18 cellular contexts compared by ENCODE assay signal in the genomic region with DNA sequence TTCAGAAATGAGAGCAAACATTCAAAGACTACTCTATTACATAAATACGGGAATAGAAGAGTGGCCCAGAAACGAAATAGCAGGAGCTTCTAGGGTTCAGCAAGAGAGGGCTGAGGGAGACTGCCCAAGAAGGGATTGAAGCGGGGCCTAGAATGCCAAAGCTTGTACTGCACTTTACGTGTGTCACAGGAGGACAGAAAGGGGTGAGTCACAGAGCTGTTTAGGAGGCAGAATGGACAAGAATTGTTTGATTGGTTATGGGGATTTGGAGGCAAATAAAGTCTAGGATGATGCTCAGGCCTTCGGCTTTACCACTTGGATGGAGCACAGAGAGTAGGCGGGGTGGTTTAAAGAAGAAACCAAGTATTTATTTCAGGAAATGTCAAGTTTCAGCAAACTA. TPM values are rescaled to one million over a fixed set of nuclear protein-coding genes. Genes with fewer than 3 reads are reported as not detected.
DNase-seq lines count a peak whose midpoint lies in the region; ATAC-seq and TF ChIP-seq lines count a peak whose summit lies in the region.
"Had no signal": no experiment of that assay in that cellular context is flagged by ENCODE, and none has a peak within 500 bp of the region (broad histone marks: within the 10 kb centered on the region; RNA-seq: fewer than 3 reads in every experiment).

No MANE protein-coding gene starts in this region.

- TF ChIP-seq POLR2A in stomach (IDR thresholded peaks at IDR 0.05): no peak

- no peak overlapping the region for H3K27ac ChIP-seq in stomach
- H3K27ac ChIP-seq in SJCRH30: no peak overlapping the region
- H3K27ac ChIP-seq: brain microvascular endothelial cell, right atrium auricular region, transverse colon had no signal

- no peaks in the 10 kb centered on the region for H3K27me3 Mint-ChIP-seq in activated naive CD4-positive, alpha-beta T cell treated with anti-CD3 and anti-CD28 coated beads for 36 hours (ENCODE audit: low read depth)
- peaks cover 1% of the 10 kb centered on the region for H3K27me3 Mint-ChIP-seq in activated T-helper 1 cell treated with anti-CD3 and anti-CD28 coated beads, Interleukin-12 subunit alpha, Interleukin-12 subunit beta, Interleukin-2, Interleukin-4 antibody, amounts not matched to agents 30 ng/mL and 10 ng/mL and 1 ng/mL, durations not matched to agents 14 hours and 24 hours and 36 hours (ENCODE audit: insufficient read depth)
- no peaks in the 10 kb centered on the region for H3K27me3 Mint-ChIP-seq in stimulated activated naive CD8-positive, alpha-beta T cell treated with anti-CD3 and anti-CD28 coated beads, Interleukin-15, amount 100 ng/mL, for 72 hours

- CTCF ChIA-PET in activated naive CD4-positive, alpha-beta T cell treated with anti-CD3 and anti-CD28 coated beads for 36 hours (lab: Charles Lee): interaction anchor here (0.7 to 1.5 kb wide), 4 partner anchors 12 to 102 kb away, joined by 3 to 6 read pairs (median 4); no protein-coding TSS in a partner anchor

- H3K4me3 Mint-ChIP-seq in activated naive CD4-positive, alpha-beta T cell treated with anti-CD3 and anti-CD28 coated beads for 36 hours: peak overlapping the region; percentile 28
- peak overlapping the region; percentile 98 for H3K4me3 Mint-ChIP-seq in activated T-helper 1 cell treated with anti-CD3 and anti-CD28 coated beads, Interleukin-12 subunit alpha, Interleukin-12 subunit beta, Interleukin-2, Interleukin-4 antibody, amounts not matched to agents 30 ng/mL and 10 ng/mL and 1 ng/mL, durations not matched to agents 14 hours and 24 hours and 36 hours
- H3K4me3 Mint-ChIP-seq in stimulated activated naive CD8-positive, alpha-beta T cell treated with anti-CD3 and anti-CD28 coated beads, Interleukin-15, amount 100 ng/mL, for 72 hours: peak overlapping the region; percentile 85 to 96

- peaks cover 35% of the 10 kb centered on the region for H3K4me1 Mint-ChIP-seq in activated naive CD4-positive, alpha-beta T cell treated with anti-CD3 and anti-CD28 coated beads for 36 hours (ENCODE audit: low read depth)
- peaks cover 39% of the 10 kb centered on the region for H3K4me1 Mint-ChIP-seq in activated T-helper 1 cell treated with anti-CD3 and anti-CD28 coated beads, Interleukin-12 subunit alpha, Interleukin-12 subunit beta, Interleukin-2, Interleukin-4 antibody, amounts not matched to agents 30 ng/mL and 10 ng/mL and 1 ng/mL, durations not matched to agents 14 hours and 24 hours and 36 hours (ENCODE audit: low read depth)
- peaks cover 43% of the 10 kb centered on the region for H3K4me1 Mint-ChIP-seq in stimulated activated naive CD8-positive, alpha-beta T cell treated with anti-CD3 and anti-CD28 coated beads, Interleukin-15, amount 100 ng/mL, for 72 hours

- H3K27ac Mint-ChIP-seq in activated naive CD4-positive, alpha-beta T cell treated with anti-CD3 and anti-CD28 coated beads for 36 hours: no peak overlapping the region
- peak overlapping the region; percentile 65 for H3K27ac Mint-ChIP-seq in activated T-helper 1 cell treated with anti-CD3 and anti-CD28 coated beads, Interleukin-12 subunit alpha, Interleukin-12 subunit beta, Interleukin-2, Interleukin-4 antibody, amounts not matched to agents 30 ng/mL and 10 ng/mL and 1 ng/mL, durations not matched to agents 14 hours and 24 hours and 36 hours
- H3K27ac Mint-ChIP-seq in stimulated activated naive CD8-positive, alpha-beta T cell treated with anti-CD3 and anti-CD28 coated beads, Interleukin-15, amount 100 ng/mL, for 72 hours: peak overlapping the region in 1 of 2 donors; percentile 29

- no peak for TF ChIP-seq CTCF in fibroblast of mammary gland (conservative IDR thresholded peaks at IDR 0.05; ENCODE audit: control insufficient read depth, insufficient read depth, low read depth, low read length)
- TF ChIP-seq CTCF in stomach (IDR thresholded peaks at IDR 0.05): no peak

- no peaks in the 10 kb centered on the region for H3K27me3 ChIP-seq in stomach
- H3K27me3 ChIP-seq in SJCRH30: no peaks in the 10 kb centered on the region
- H3K27me3 ChIP-seq: brain microvascular endothelial cell, right atrium auricular region, transverse colon had no signal

- H3K36me3 ChIP-seq in stomach (no peaks in the 10 kb centered on the region), SJCRH30 (no peaks in the 10 kb centered on the region)
- H3K36me3 ChIP-seq: brain microvascular endothelial cell, right atrium auricular region, transverse colon had no signal

- peaks cover 4% of the 10 kb centered on the region for H3K36me3 Mint-ChIP-seq in activated naive CD4-positive, alpha-beta T cell treated with anti-CD3 and anti-CD28 coated beads for 36 hours (ENCODE audit: low read depth)
- peaks cover 15% of the 10 kb centered on the region for H3K36me3 Mint-ChIP-seq in activated T-helper 1 cell treated with anti-CD3 and anti-CD28 coated beads, Interleukin-12 subunit alpha, Interleukin-12 subunit beta, Interleukin-2, Interleukin-4 antibody, amounts not matched to agents 30 ng/mL and 10 ng/mL and 1 ng/mL, durations not matched to agents 14 hours and 24 hours and 36 hours (ENCODE audit: low read depth)

- intact Hi-C loops in activated naive CD4-positive, alpha-beta T cell treated with anti-CD3 and anti-CD28 coated beads for 36 hours (cut with micrococcal nuclease): no loop called here
- intact Hi-C loops in activated T-helper 1 cell treated with anti-CD3 and anti-CD28 coated beads, Interleukin-12 subunit alpha, Interleukin-12 subunit beta, Interleukin-2, Interleukin-4 antibody, amounts not matched to agents 30 ng/mL and 10 ng/mL and 1 ng/mL, durations not matched to agents 14 hours and 24 hours and 36 hours (cut with micrococcal nuclease): loop anchor here (5.0 kb wide), 3 partner anchors 223 to 808 kb away; partner anchors contain the start of gene CSGALNACT2
- intact Hi-C loops in stomach (cut with DNase I; ENCODE audit: low total_unique reads): no loop called here

- no peaks in the 10 kb centered on the region for H3K9me3 Mint-ChIP-seq in activated naive CD4-positive, alpha-beta T cell treated with anti-CD3 and anti-CD28 coated beads for 36 hours
- H3K9me3 Mint-ChIP-seq in activated T-helper 1 cell treated with anti-CD3 and anti-CD28 coated beads, Interleukin-12 subunit alpha, Interleukin-12 subunit beta, Interleukin-2, Interleukin-4 antibody, amounts not matched to agents 30 ng/mL and 10 ng/mL and 1 ng/mL, durations not matched to agents 14 hours and 24 hours and 36 hours: no peaks in the 10 kb centered on the region
- no peaks in the 10 kb centered on the region for H3K9me3 Mint-ChIP-seq in stimulated activated naive CD8-positive, alpha-beta T cell treated with anti-CD3 and anti-CD28 coated beads, Interleukin-15, amount 100 ng/mL, for 72 hours

- no peaks in the 10 kb centered on the region for H3K9me3 ChIP-seq in stomach
- H3K9me3 ChIP-seq in SJCRH30 (replicated peaks): no peaks in the 10 kb centered on the region
- H3K9me3 ChIP-seq: right atrium auricular region, transverse colon had no signal

- H3K4me1 ChIP-seq in stomach: peaks cover 4 to 15% (median 15%) of the 10 kb centered on the region in 4 donors
- H3K4me1 ChIP-seq in SJCRH30: no peaks in the 10 kb centered on the region

- DNase-seq in activated naive CD4-positive, alpha-beta T cell treated with anti-CD3 and anti-CD28 coated beads for 36 hours: no peak
- no peak for DNase-seq in activated naive CD4-positive, alpha-beta T cell treated with anti-CD3 and anti-CD28 coated beads, Interleukin-2, amount 50 U/mL, for 16 hours
- DNase-seq in activated T-helper 1 cell treated with anti-CD3 and anti-CD28 coated beads, Interleukin-12 subunit alpha, Interleukin-12 subunit beta, Interleukin-2, Interleukin-4 antibody, amounts not matched to agents 30 ng/mL and 10 ng/mL and 1 ng/mL, durations not matched to agents 14 hours and 24 hours and 36 hours (ENCODE audit: low spot score): no peak
- DNase-seq in fibroblast of mammary gland (ENCODE audit: low read depth) (peak; percentile 23), stomach (no peak), SJCRH30 (no peak)
- DNase-seq in stimulated activated naive CD8-positive, alpha-beta T cell treated with anti-CD3 and anti-CD28 coated beads, Interleukin-15, amount 100 ng/mL, for 72 hours: no peak
- DNase-seq: activated CD4-positive, CD25-positive, alpha-beta regulatory T cell; brain microvascular endothelial cell; NCI-H187 treated with DMSO at 0.1 percent for 48 hours; NCI-H510A treated with DMSO at 0.1 percent for 48 hours; OCI-M1; transverse colon had no signal

- H3K4me3 ChIP-seq in fibroblast of mammary gland (ENCODE audit: control insufficient read depth, low read depth, low read length) (no peak overlapping the region), stomach (no peak overlapping the region), SJCRH30 (no peak overlapping the region)
- H3K4me3 ChIP-seq: right atrium auricular region, transverse colon had no signal

- WGBS in stomach, 5 donors: 68 to 81% (median 78%) methylated on average over 6 of the region's 6 CpGs

- ATAC-seq in stimulated activated naive CD8-positive, alpha-beta T cell treated with anti-CD3 and anti-CD28 coated beads, Interleukin-15, amount 100 ng/mL, for 72 hours: no peak
- ATAC-seq in GM21576 (IDR thresholded peaks at IDR 0.05; ENCODE audit: unreplicated experiment): no peak

- no peak for TF ChIP-seq EP300 in stomach (IDR thresholded peaks at IDR 0.05)

RNA-seq across cellular contexts. Expression of gene FXYD4, which starts 11.3 kb away (rescaled TPM):
- total RNA-seq in activated naive CD4-positive, alpha-beta T cell treated with anti-CD3 and anti-CD28 coated beads for 36 hours: not detected
- total RNA-seq in activated T-helper 1 cell treated with anti-CD3 and anti-CD28 coated beads, Interleukin-12 subunit alpha, Interleukin-12 subunit beta, Interleukin-2, Interleukin-4 antibody, amounts not matched to agents 30 ng/mL and 10 ng/mL and 1 ng/mL, durations not matched to agents 14 hours and 24 hours and 36 hours: 0.44 TPM in 1 of 2 replicates, not detected in the other
- total RNA-seq in stomach: not detected
- polyA plus RNA-seq in stomach: 1 to 10 TPM; 2.8 to 7.3 (median 6.0) TPM
- not detected in 2 replicates for total RNA-seq in SJCRH30 (2014; rRNA removed; shearing (Covaris generic))
- total RNA-seq: fibroblast of villous mesenchyme, HT-29, lower leg skin, right atrium auricular region, transverse colon had no signal

RNA-seq across cellular contexts. Expression of gene HNRNPF, which starts 48.9 kb away (rescaled TPM):
- 100 to 1,000 TPM; 379 to 383 TPM for total RNA-seq in activated naive CD4-positive, alpha-beta T cell treated with anti-CD3 and anti-CD28 coated beads for 36 hours
- 499 and 501 TPM in 2 replicates for total RNA-seq in activated T-helper 1 cell treated with anti-CD3 and anti-CD28 coated beads, Interleukin-12 subunit alpha, Interleukin-12 subunit beta, Interleukin-2, Interleukin-4 antibody, amounts not matched to agents 30 ng/mL and 10 ng/mL and 1 ng/mL, durations not matched to agents 14 hours and 24 hours and 36 hours
- total RNA-seq in stomach: 100 to 1,000 TPM in 2 of 5 donors, 10 to 100 TPM in 3; 36.2 to 169 (median 87.0) TPM
- polyA plus RNA-seq in stomach: 100 to 1,000 TPM in 1 of 3 donors, 10 to 100 TPM in 2; 74.7 to 131 (median 87.5) TPM
- total RNA-seq in SJCRH30 (2014; rRNA removed; shearing (Covaris generic)): 63.2 and 64.7 TPM in 2 replicates

Comparison
In these comparisons a context has a peak if more than half of its experiments do, and no peak if none do; other contexts are left out.
1. H3K4me3 Mint-ChIP-seq: peak in every context shown above with its lines; median percentile 98 in activated T-helper 1 cell treated with anti-CD3 and anti-CD28 coated beads, Interleukin-12 subunit alpha, Interleukin-12 subunit beta, Interleukin-2, Interleukin-4 antibody, amounts not matched to agents 30 ng/mL and 10 ng/mL and 1 ng/mL, durations not matched to agents 14 hours and 24 hours and 36 hours; 90 in stimulated activated naive CD8-positive, alpha-beta T cell treated with anti-CD3 and anti-CD28 coated beads, Interleukin-15, amount 100 ng/mL, for 72 hours; 28 in activated naive CD4-positive, alpha-beta T cell treated with anti-CD3 and anti-CD28 coated beads for 36 hours.